ENCODE assay signal across 17 cellular contexts in the genomic region with DNA sequence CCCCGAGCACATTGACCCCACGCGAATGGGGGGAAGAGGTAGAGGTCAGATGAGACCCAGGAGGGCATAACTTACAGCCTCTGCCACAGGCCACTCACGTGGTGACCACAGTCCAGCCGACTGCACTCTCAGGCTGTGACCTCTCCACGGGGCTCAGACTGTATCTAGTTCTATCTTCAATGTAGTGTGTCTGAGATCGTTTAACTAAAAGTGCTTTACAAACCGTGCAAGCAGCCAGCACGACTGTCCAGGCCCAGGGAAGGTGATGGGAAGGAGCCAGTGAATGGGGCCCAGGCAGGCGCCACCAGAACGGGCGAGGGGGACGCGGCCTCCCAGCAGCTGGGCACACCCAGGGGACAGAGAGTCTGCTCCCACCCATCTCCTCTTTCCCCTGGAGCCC.
DNase-seq lines count a peak whose midpoint lies in the region; ATAC-seq and TF ChIP-seq lines count a peak whose summit lies in the region.
"Had no signal": no experiment of that assay in that cellular context is flagged by ENCODE, and none has a peak within 500 bp of the region (broad histone marks: within the 10 kb centered on the region; RNA-seq: fewer than 3 reads in every experiment).

No MANE protein-coding gene starts in this region.

- intact Hi-C loops in activated CD8-positive, alpha-beta T cell treated with anti-CD3 and anti-CD28 coated beads for 36 hours (cut with micrococcal nuclease) = no loop called here

- H3K4me3 Mint-ChIP-seq in activated CD8-positive, alpha-beta T cell treated with anti-CD3 and anti-CD28 coated beads for 36 hours = no peak overlapping the region
- no peak overlapping the region for H3K4me3 Mint-ChIP-seq in activated CD8-positive, alpha-beta T cell treated with anti-CD3 and anti-CD28 coated beads, Interleukin-2, amount 10 ng/mL, durations not matched to agents 7 days and 5 days
- H3K4me3 Mint-ChIP-seq in HFFc6 = peak overlapping the region; percentile 19; the same call in 1 of the 2 replicates
- no peak overlapping the region for H3K4me3 Mint-ChIP-seq in activated naive CD8-positive, alpha-beta T cell treated with anti-CD3 and anti-CD28 coated beads, Interleukin-2, amount 50 U/mL, for 24 hours
- no peak overlapping the region for H3K4me3 Mint-ChIP-seq in nephron

- CTCF ChIA-PET in activated CD8-positive, alpha-beta T cell treated with anti-CD3 and anti-CD28 coated beads for 36 hours (lab: Charles Lee) = no interaction called here
- CTCF ChIA-PET in activated CD8-positive, alpha-beta T cell treated with anti-CD3 and anti-CD28 coated beads, Interleukin-2, amount 10 ng/mL, durations not matched to agents 7 days and 5 days (lab: Charles Lee) = no interaction called here

- no peaks in the 10 kb centered on the region for H3K9me3 Mint-ChIP-seq in activated CD8-positive, alpha-beta T cell treated with anti-CD3 and anti-CD28 coated beads for 36 hours
- no peaks in the 10 kb centered on the region for H3K9me3 Mint-ChIP-seq in activated CD8-positive, alpha-beta T cell treated with anti-CD3 and anti-CD28 coated beads, Interleukin-2, amount 10 ng/mL, durations not matched to agents 7 days and 5 days (ENCODE audit: insufficient read depth)
- H3K9me3 Mint-ChIP-seq in HFFc6 = no peaks in the 10 kb centered on the region
- no peaks in the 10 kb centered on the region for H3K9me3 Mint-ChIP-seq in activated naive CD8-positive, alpha-beta T cell treated with anti-CD3 and anti-CD28 coated beads, Interleukin-2, amount 50 U/mL, for 24 hours
- H3K9me3 Mint-ChIP-seq in nephron = no peaks in the 10 kb centered on the region

- peaks cover 15% of the 10 kb centered on the region for H3K36me3 Mint-ChIP-seq in activated CD8-positive, alpha-beta T cell treated with anti-CD3 and anti-CD28 coated beads for 36 hours (ENCODE audit: low read depth)
- H3K36me3 Mint-ChIP-seq in activated CD8-positive, alpha-beta T cell treated with anti-CD3 and anti-CD28 coated beads, Interleukin-2, amount 10 ng/mL, durations not matched to agents 7 days and 5 days (ENCODE audit: low read depth) = peaks cover 18% of the 10 kb centered on the region
- H3K36me3 Mint-ChIP-seq in HFFc6 (ENCODE audit: low read depth) (peaks cover 14% of the 10 kb centered on the region), nephron (ENCODE audit: low read depth) (no peaks in the 10 kb centered on the region)
- peaks cover 21% of the 10 kb centered on the region for H3K36me3 Mint-ChIP-seq in activated naive CD8-positive, alpha-beta T cell treated with anti-CD3 and anti-CD28 coated beads, Interleukin-2, amount 50 U/mL, for 24 hours (ENCODE audit: low read depth)

- ATAC-seq in activated CD8-positive, alpha-beta T cell treated with anti-CD3 and anti-CD28 coated beads for 36 hours = no peak
- no peak for ATAC-seq in activated CD8-positive, alpha-beta T cell treated with anti-CD3 and anti-CD28 coated beads, Interleukin-2, amount 10 ng/mL, durations not matched to agents 7 days and 5 days
- no peak for ATAC-seq in activated naive CD8-positive, alpha-beta T cell treated with anti-CD3 and anti-CD28 coated beads, Interleukin-2, amount 50 U/mL, for 24 hours
- no peak for ATAC-seq in GM19467 (IDR thresholded peaks at IDR 0.05; ENCODE audit: unreplicated experiment)
- ATAC-seq: SK-N-SH treated with all-trans-retinoic acid at 6 μM for 48 hours had no signal

- no peak for TF ChIP-seq CTCF in activated CD8-positive, alpha-beta T cell treated with anti-CD3 and anti-CD28 coated beads for 36 hours (IDR thresholded peaks at IDR 0.05)
- TF ChIP-seq CTCF in HFFc6 (IDR thresholded peaks at IDR 0.05) (no peak), nephron (IDR thresholded peaks at IDR 0.05; ENCODE audit: unreplicated experiment in 3 of 3) (no peak)

- peaks cover 83% of the 10 kb centered on the region for H3K4me1 Mint-ChIP-seq in activated CD8-positive, alpha-beta T cell treated with anti-CD3 and anti-CD28 coated beads for 36 hours (ENCODE audit: low read depth)
- peaks cover 76% of the 10 kb centered on the region for H3K4me1 Mint-ChIP-seq in activated CD8-positive, alpha-beta T cell treated with anti-CD3 and anti-CD28 coated beads, Interleukin-2, amount 10 ng/mL, durations not matched to agents 7 days and 5 days (ENCODE audit: low read depth)
- H3K4me1 Mint-ChIP-seq in HFFc6 (ENCODE audit: low read depth) = peaks cover 32% of the 10 kb centered on the region
- H3K4me1 Mint-ChIP-seq in activated naive CD8-positive, alpha-beta T cell treated with anti-CD3 and anti-CD28 coated beads, Interleukin-2, amount 50 U/mL, for 24 hours = peaks cover 90% of the 10 kb centered on the region
- peaks cover 45% of the 10 kb centered on the region for H3K4me1 Mint-ChIP-seq in nephron

- H3K27me3 Mint-ChIP-seq in activated CD8-positive, alpha-beta T cell treated with anti-CD3 and anti-CD28 coated beads for 36 hours = no peaks in the 10 kb centered on the region
- H3K27me3 Mint-ChIP-seq in activated CD8-positive, alpha-beta T cell treated with anti-CD3 and anti-CD28 coated beads, Interleukin-2, amount 10 ng/mL, durations not matched to agents 7 days and 5 days (ENCODE audit: low read depth) = no peaks in the 10 kb centered on the region
- H3K27me3 Mint-ChIP-seq in HFFc6 (ENCODE audit: insufficient read depth) (peaks cover 4% of the 10 kb centered on the region), nephron (ENCODE audit: low read depth) (no peaks in the 10 kb centered on the region)
- H3K27me3 Mint-ChIP-seq in activated naive CD8-positive, alpha-beta T cell treated with anti-CD3 and anti-CD28 coated beads, Interleukin-2, amount 50 U/mL, for 24 hours = no peaks in the 10 kb centered on the region

- no peak for DNase-seq in activated CD8-positive, alpha-beta T cell treated with anti-CD3 and anti-CD28 coated beads for 36 hours
- no peak for DNase-seq in activated CD8-positive, alpha-beta T cell treated with anti-CD3 and anti-CD28 coated beads, Interleukin-2, amount 10 ng/mL, durations not matched to agents 7 days and 5 days
- no peak for DNase-seq in HFFc6
- DNase-seq in activated naive CD8-positive, alpha-beta T cell treated with anti-CD3 and anti-CD28 coated beads, Interleukin-2, amount 50 U/mL, for 24 hours = no peak
- DNase-seq in pons (ENCODE audit: low spot score) = no peak
- no peak for DNase-seq in SKM-1 (lab: John Stamatoyannopoulos, UW; ENCODE audit: unreplicated experiment)
- DNase-seq: adrenal gland; EL; mesenchymal stem cell; MV-4-11; NCI-H2081 treated with DMSO at 0.1 percent for 48 hours; NCI-H524 treated with DMSO at 0.1 percent for 48 hours; stimulated activated CD4-positive, alpha-beta T cell treated with anti-CD3 and anti-CD28 coated beads, Interleukin-4, amount 100 ng/mL, for 24 hours; upper lobe of left lung had no signal

- H3K27ac Mint-ChIP-seq in activated CD8-positive, alpha-beta T cell treated with anti-CD3 and anti-CD28 coated beads for 36 hours = peak overlapping the region; percentile 26
- H3K27ac Mint-ChIP-seq in activated CD8-positive, alpha-beta T cell treated with anti-CD3 and anti-CD28 coated beads, Interleukin-2, amount 10 ng/mL, durations not matched to agents 7 days and 5 days = no peak overlapping the region
- H3K27ac Mint-ChIP-seq in HFFc6 (peak overlapping the region; percentile 50), nephron (peak overlapping the region in 2 of 3 experiments; percentile 16 to 32)
- peak overlapping the region; percentile 52 for H3K27ac Mint-ChIP-seq in activated naive CD8-positive, alpha-beta T cell treated with anti-CD3 and anti-CD28 coated beads, Interleukin-2, amount 50 U/mL, for 24 hours

- POLR2A ChIA-PET in activated CD8-positive, alpha-beta T cell treated with anti-CD3 and anti-CD28 coated beads for 36 hours (lab: Charles Lee) = no interaction called here
- POLR2A ChIA-PET in activated CD8-positive, alpha-beta T cell treated with anti-CD3 and anti-CD28 coated beads, Interleukin-2, amount 10 ng/mL, durations not matched to agents 7 days and 5 days (lab: Charles Lee) = no interaction called here
